In genomic region chr14:34122081-34122480, GRCh38 we compare ENCODE assay signal across 24 cellular contexts.
"Had no signal": no experiment of that assay in that cellular context is flagged by ENCODE, and none has a peak within 500 bp of the region (broad histone marks: within the 10 kb centered on the region; RNA-seq: fewer than 3 reads in every experiment).

No MANE protein-coding gene starts in this region.

- H3K27ac Mint-ChIP-seq: activated B cell treated with CpG ODN at 0.5 μM for 24 hours; activated CD4-positive, alpha-beta T cell treated with anti-CD3 and anti-CD28 coated beads, Interleukin-2, amount 10 ng/mL, durations not matched to agents 24 days and 14 days; activated naive CD4-positive, alpha-beta T cell treated with anti-CD3 and anti-CD28 coated beads for 36 hours; activated naive CD8-positive, alpha-beta T cell; brain had no signal

- DNase-seq: activated B cell treated with CpG ODN at 0.5 μM for 24 hours; activated CD4-positive, alpha-beta T cell treated with anti-CD3 and anti-CD28 coated beads for 1 hour; activated CD4-positive, alpha-beta T cell treated with anti-CD3 and anti-CD28 coated beads, Interleukin-2, amount 10 ng/mL, durations not matched to agents 24 days and 14 days; activated CD4-positive, alpha-beta T cell treated with anti-CD3 and anti-CD28 coated beads, Interleukin-2, amount 50 U/mL, for 48 hours; activated effector memory CD4-positive, alpha-beta T cell treated with anti-CD3 and anti-CD28 coated beads, Interleukin-2, amount 50 U/mL, for 16 hours; activated naive CD4-positive, alpha-beta T cell treated with anti-CD3 and anti-CD28 coated beads for 36 hours; activated T-cell treated with anti-CD3 and anti-CD28 coated beads, Interleukin-2, amount 50 U/mL, for 4 hours; amygdala; MG63; MV-4-11; NCI-H1092 treated with DMSO at 0.1 percent for 48 hours; NCI-H1436; NCI-H1694 treated with DMSO at 0.1 percent for 48 hours; NCI-H2029 treated with DMSO at 0.1 percent for 48 hours; NCI-H345; NCI-H510A; NCI-H526 treated with DMSO at 0.1 percent for 48 hours; NCI-H82; SIG-M5; T1000 had no signal

- H3K4me3 Mint-ChIP-seq: activated B cell treated with CpG ODN at 0.5 μM for 24 hours; activated CD4-positive, alpha-beta T cell treated with anti-CD3 and anti-CD28 coated beads, Interleukin-2, amount 10 ng/mL, durations not matched to agents 24 days and 14 days; activated naive CD4-positive, alpha-beta T cell treated with anti-CD3 and anti-CD28 coated beads for 36 hours; activated naive CD8-positive, alpha-beta T cell; activated T-cell treated with anti-CD3 and anti-CD28 coated beads, Interleukin-2, amount 50 U/mL, for 4 hours; brain had no signal

- H3K4me1 Mint-ChIP-seq: activated B cell treated with CpG ODN at 0.5 μM for 24 hours had no signal

- FAIRE-seq: astrocyte had no signal

- ATAC-seq: activated T-cell treated with anti-CD3 and anti-CD28 coated beads, Interleukin-2, amount 50 U/mL, for 4 hours had no signal

- H3K27me3 ChIP-seq: cardiac muscle cell, MG63 had no signal

- H3K36me3 ChIP-seq: cardiac muscle cell, MG63 had no signal

- H3K36me3 Mint-ChIP-seq: activated naive CD8-positive, alpha-beta T cell; brain had no signal

- H3K4me3 ChIP-seq: cardiac muscle cell, MG63 had no signal

- H3K9me3 Mint-ChIP-seq: activated B cell treated with CpG ODN at 0.5 μM for 24 hours; activated naive CD4-positive, alpha-beta T cell treated with anti-CD3 and anti-CD28 coated beads for 36 hours; activated T-cell treated with anti-CD3 and anti-CD28 coated beads, Interleukin-2, amount 50 U/mL, for 4 hours had no signal

- H3K27ac ChIP-seq: cardiac muscle cell had no signal

- H3K27me3 Mint-ChIP-seq: brain had no signal

- H3K9me3 ChIP-seq: MG63 had no signal
